In the genomic region with DNA sequence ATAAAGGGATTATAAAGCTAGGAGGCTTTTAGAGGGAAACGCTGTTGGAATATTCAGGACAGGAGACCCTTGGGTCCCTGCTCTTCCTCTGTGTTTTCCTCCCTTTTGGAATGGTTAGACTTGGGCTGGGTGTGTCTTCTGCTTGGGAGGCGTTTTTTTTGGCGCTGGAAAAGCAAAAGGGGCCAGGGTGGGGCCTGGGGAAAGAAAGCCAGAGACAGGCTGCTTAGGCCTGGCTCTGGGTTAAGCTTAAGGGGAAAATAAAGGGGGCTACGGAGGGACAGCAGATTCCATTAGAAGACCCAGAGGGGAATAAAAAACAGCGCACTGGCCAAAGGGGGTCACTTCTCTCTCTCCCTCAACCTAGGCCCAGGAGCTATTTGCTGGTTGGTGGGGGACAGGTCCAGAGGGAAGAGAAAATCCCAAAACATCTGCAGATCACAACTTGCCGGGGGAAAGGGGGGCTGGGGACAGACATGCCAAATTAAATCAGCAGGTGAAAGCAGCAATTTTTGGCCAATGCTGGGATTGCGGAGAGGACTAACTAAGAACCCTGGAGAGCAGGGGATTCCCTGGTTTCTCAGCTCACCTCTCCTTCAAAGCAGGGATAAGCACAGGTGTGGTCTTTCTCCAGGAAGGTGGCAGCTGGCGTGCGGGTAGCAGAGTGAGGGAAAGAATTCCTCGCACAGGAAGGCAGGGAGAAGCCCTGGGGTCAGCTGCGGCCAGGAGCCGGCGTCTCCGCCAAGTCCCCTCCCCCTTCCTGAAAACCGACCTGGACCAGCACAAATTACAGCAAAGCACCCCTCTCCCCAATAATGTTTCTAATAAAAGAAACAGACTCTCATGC, we compare ENCODE assay signal across 8 cellular contexts.
DNase-seq lines count a peak whose midpoint lies in the region; ATAC-seq and TF ChIP-seq lines count a peak whose summit lies in the region.

No MANE protein-coding gene starts in this region.

- ATAC-seq in left lung (peak; percentile 42), GM21381 (IDR thresholded peaks at IDR 0.05; ENCODE audit: unreplicated experiment) (no peak)

- TF ChIP-seq POLR2A in NB4 (IDR thresholded peaks at IDR 0.05; ENCODE audit: extremely low read depth, insufficient read length) = no peak
- TF ChIP-seq POLR2A in testis (IDR thresholded peaks at IDR 0.05) = no peak

- POLR2A ChIA-PET in CD8-positive, alpha-beta memory T cell (lab: Charles Lee) = interaction anchor here (0.5 to 1.5 kb wide), 8 partner anchors 9 to 189 kb away, joined by 3 to 6 read pairs (median 4); no protein-coding TSS in a partner anchor

- no peaks in the 10 kb centered on the region for H3K9me3 ChIP-seq in CD8-positive, alpha-beta memory T cell (ENCODE audit: low read length)
- H3K9me3 ChIP-seq in left lung = no peaks in the 10 kb centered on the region
- H3K9me3 ChIP-seq in testis = no peaks in the 10 kb centered on the region

- peak overlapping the region; percentile 71 for H3K27ac ChIP-seq in CD8-positive, alpha-beta memory T cell (ENCODE audit: low read depth, low read length)
- H3K27ac ChIP-seq in caudate nucleus (ENCODE audit: low read depth, low read length) = peak overlapping the region; percentile 99
- peak overlapping the region; percentile 98 to 99 for H3K27ac ChIP-seq in left lung
- peak overlapping the region; percentile 75 to 100 for H3K27ac ChIP-seq in testis

- peaks cover 53% of the 10 kb centered on the region for H3K4me1 ChIP-seq in CD8-positive, alpha-beta memory T cell (ENCODE audit: insufficient read depth, low read length)
- H3K4me1 ChIP-seq in left lung = peaks cover 5 to 58% of the 10 kb centered on the region in 2 donors
- H3K4me1 ChIP-seq in testis = no peaks in the 10 kb centered on the region

- peaks cover 0 to 3% of the 10 kb centered on the region in 2 donors for H3K27me3 Mint-ChIP-seq in CD8-positive, alpha-beta memory T cell

- no peaks in the 10 kb centered on the region for H3K36me3 ChIP-seq in CD8-positive, alpha-beta memory T cell (ENCODE audit: insufficient read depth, low read length)
- H3K36me3 ChIP-seq in left lung = no peaks in the 10 kb centered on the region
- no peaks in the 10 kb centered on the region for H3K36me3 ChIP-seq in testis (ENCODE audit: low read depth, missing control alignments)

- TF ChIP-seq CTCF in NB4 (IDR thresholded peaks at IDR 0.05; ENCODE audit: low read depth, low read length) (no peak), left lung (IDR thresholded peaks at IDR 0.05) (no peak), testis (IDR thresholded peaks at IDR 0.05) (no peak)

- peak overlapping the region; percentile 89 to 97 (median 95) for H3K4me3 Mint-ChIP-seq in CD8-positive, alpha-beta memory T cell

- H3K4me1 Mint-ChIP-seq in CD8-positive, alpha-beta memory T cell = peaks cover 55 to 83% (median 78%) of the 10 kb centered on the region in 3 donors

- H3K27me3 ChIP-seq in CD8-positive, alpha-beta memory T cell (ENCODE audit: insufficient read depth, low read length, poor library complexity, severe bottlenecking) = no peaks in the 10 kb centered on the region
- no peaks in the 10 kb centered on the region for H3K27me3 ChIP-seq in left lung
- H3K27me3 ChIP-seq in testis = no peaks in the 10 kb centered on the region

- H3K9me3 Mint-ChIP-seq in CD8-positive, alpha-beta memory T cell = no peaks in the 10 kb centered on the region

- peak overlapping the region; percentile 81 to 99 (median 95) for H3K27ac Mint-ChIP-seq in CD8-positive, alpha-beta memory T cell

- no peak for DNase-seq in CD8-positive, alpha-beta memory T cell
- DNase-seq in NB4 (ENCODE audit: low read depth) (no peak), caudate nucleus (lab: John Stamatoyannopoulos, UW) (peak in 18 of 61 donors; percentile 12 to 57 (median 42)), left lung (peak; percentile 52 to 80), testis (peak; percentile 49), epidermal melanocyte (ENCODE audit: insufficient read length, low spot score) (no peak), NCI-H2227 treated with DMSO at 0.1 percent for 48 hours (lab: John Stamatoyannopoulos, UW) (no peak)

- CTCF ChIA-PET in CD8-positive, alpha-beta memory T cell (lab: Charles Lee) = interaction anchor here (1.0 to 8.3 kb wide), 6 partner anchors 9 to 320 kb away, joined by 3 to 116 read pairs (median 4); no protein-coding TSS in a partner anchor

- intact Hi-C loops in left lung (cut with DNase I) (no loop called here), testis (cut with DNase I; ENCODE audit: low total_unique reads) (no loop called here)

- H3K36me3 Mint-ChIP-seq in CD8-positive, alpha-beta memory T cell = peaks cover 0 to 25% (median 0%) of the 10 kb centered on the region in 3 donors

- peak overlapping the region; percentile 61 for H3K4me3 ChIP-seq in CD8-positive, alpha-beta memory T cell (ENCODE audit: low read length)
- peak overlapping the region; percentile 51 for H3K4me3 ChIP-seq in NB4 (ENCODE audit: low read depth, low read length)
- H3K4me3 ChIP-seq in left lung = peak overlapping the region; percentile 81
- peak overlapping the region; percentile 84 to 93 for H3K4me3 ChIP-seq in testis

- 7% methylated on average over 12 to 15 of the region's 15 CpGs for WGBS in testis, 2 donors

Comparison
In these comparisons a context has a peak if more than half of its experiments do, and no peak if none do; other contexts are left out.
1. DNase-seq: peak in left lung (2 of 2) and testis (single experiment); none in CD8-positive, alpha-beta memory T cell (0 of 5), NB4 (single experiment), epidermal melanocyte (single experiment) and NCI-H2227 treated with DMSO at 0.1 percent for 48 hours (single experiment).
2. Peak in every context shown above with its lines, with median percentiles within 50 percentile points of each other: H3K27ac ChIP-seq and H3K4me3 ChIP-seq.